12 cellular contexts compared by ENCODE assay signal in genomic region chr7:127682140-127682539, GRCh38.
"Had no signal": no experiment of that assay in that cellular context is flagged by ENCODE, and none has a peak within 500 bp of the region (broad histone marks: within the 10 kb centered on the region; RNA-seq: fewer than 3 reads in every experiment).

No MANE protein-coding gene starts in this region.

- ATAC-seq: activated CD8-positive, alpha-beta T cell treated with anti-CD3 and anti-CD28 coated beads, Interleukin-2, amount 10 ng/mL, durations not matched to agents 7 days and 5 days; esophagus mucosa; stimulated activated memory B cell treated with anti-CD40 and anti-IgM and Interleukin-4, amounts not matched to agents 10 μg/mL and 1 μg/mL and 100 μg/mL, for 72 hours had no signal

- H3K27me3 ChIP-seq: pancreas, tibial artery, vagina had no signal

- H3K4me3 ChIP-seq: left ventricle myocardium inferior, pancreas, tibial artery, vagina had no signal

- DNase-seq: activated B cell treated with CpG ODN at 0.5 μM for 24 hours; activated CD4-positive, alpha-beta T cell treated with anti-CD3 and anti-CD28 coated beads for 48 hours; activated CD8-positive, alpha-beta T cell treated with anti-CD3 and anti-CD28 coated beads, Interleukin-2, amount 10 ng/mL, durations not matched to agents 7 days and 5 days; activated naive CD4-positive, alpha-beta T cell treated with anti-CD3 and anti-CD28 coated beads, Interleukin-2, amount 10 ng/mL, durations not matched to agents 7 days and 5 days; amniotic stem cell; left ventricle myocardium inferior; naive B cell; pancreas; tibial artery had no signal

- H3K27ac ChIP-seq: left ventricle myocardium inferior, pancreas, tibial artery, vagina had no signal

- H3K4me1 ChIP-seq: vagina had no signal

- H3K9me3 ChIP-seq: pancreas, tibial artery, vagina had no signal
